Comparison of ENCODE assay signal across 1 cellular context in genomic region chr1:62406576-62406975, GRCh38.
TF ChIP-seq lines count a peak whose summit lies in the region.

No MANE protein-coding gene starts in this region.

TF ChIP-seq in H1, 55 proteins besides CTCF, POLR2A, EP300 and RAD21:
- TF ChIP-seq SP2 (IDR thresholded peaks at IDR 0.05; ENCODE audit: low read length) = no peak
- no peak for TF ChIP-seq ATF2 (IDR thresholded peaks at IDR 0.05; ENCODE audit: low read length)
- no peak for TF ChIP-seq JUN (IDR thresholded peaks at IDR 0.05; ENCODE audit: low read depth, low read length)
- TF ChIP-seq NRF1 (IDR thresholded peaks at IDR 0.05; ENCODE audit: low read depth, low read length) = no peak
- no peak for TF ChIP-seq BRCA1 (IDR thresholded peaks at IDR 0.05; ENCODE audit: low read depth, low read length)
- no peak for TF ChIP-seq CBX5 (IDR thresholded peaks at IDR 0.05; ENCODE audit: low read depth, low read length)
- no peak for TF ChIP-seq CHD1 (IDR thresholded peaks at IDR 0.05; ENCODE audit: low read depth, low read length)
- TF ChIP-seq SP4 (IDR thresholded peaks at IDR 0.05; ENCODE audit: low read length) = no peak
- no peak for TF ChIP-seq JUND (IDR thresholded peaks at IDR 0.05; ENCODE audit: low read length)
